In genomic region chr7:153472516-153472915, GRCh38 we compare ENCODE assay signal across 7 cellular contexts.
"Had no signal": no experiment of that assay in that cellular context is flagged by ENCODE, and none has a peak within 500 bp of the region (broad histone marks: within the 10 kb centered on the region; RNA-seq: fewer than 3 reads in every experiment).

No MANE protein-coding gene starts in this region.

- FAIRE-seq: H1, H54, HTR-8/SVneo had no signal

- ATAC-seq: GM23338 had no signal

- H3K4me3 ChIP-seq: GM23338 had no signal

- DNase-seq: H9, HCEC 1CT, IMR-90 had no signal
